ENCODE assay signal across 9 cellular contexts in the genomic region with DNA sequence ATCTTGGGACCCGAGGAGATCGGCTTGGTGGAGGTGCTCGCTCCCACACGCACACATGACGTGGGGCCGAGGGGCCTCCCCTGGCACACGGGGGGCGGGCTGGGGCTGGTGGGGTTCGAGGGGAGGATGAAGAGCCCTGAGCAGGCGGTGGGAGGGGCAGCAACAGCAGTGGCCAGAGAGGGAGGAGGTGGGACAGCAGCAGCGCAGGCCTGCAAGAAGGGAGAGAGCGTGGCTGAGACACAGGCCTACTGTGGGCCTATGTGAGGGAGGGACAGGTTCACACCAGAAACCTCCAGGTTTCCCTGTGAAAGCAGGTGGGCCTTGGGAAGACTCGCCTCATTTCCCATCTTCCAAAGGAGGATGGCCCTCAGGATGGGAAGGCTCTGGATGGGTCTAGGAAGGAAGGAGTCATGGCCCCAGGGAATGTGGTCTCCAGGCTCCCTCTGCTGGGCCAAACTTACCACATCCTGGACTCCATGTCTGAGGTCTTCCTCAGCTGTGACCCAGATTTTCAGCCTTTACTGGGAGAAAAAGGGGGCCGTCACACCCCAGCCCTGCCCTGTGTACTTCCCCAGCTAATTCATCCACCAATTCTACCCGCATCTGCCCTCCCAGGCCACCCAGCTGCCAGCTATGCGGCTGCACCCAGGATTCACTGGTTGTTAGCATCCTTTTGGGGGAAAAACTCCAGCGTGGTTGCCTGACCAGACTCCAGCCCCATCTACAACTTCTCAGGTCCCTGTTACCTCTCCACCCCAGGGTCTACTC. TPM values are rescaled to one million over a fixed set of nuclear protein-coding genes. Genes with fewer than 3 reads are reported as not detected.
DNase-seq lines count a peak whose midpoint lies in the region; ATAC-seq and TF ChIP-seq lines count a peak whose summit lies in the region.
"Had no signal": no experiment of that assay in that cellular context is flagged by ENCODE, and none has a peak within 500 bp of the region (broad histone marks: within the 10 kb centered on the region; RNA-seq: fewer than 3 reads in every experiment).

No MANE protein-coding gene starts in this region.

- H3K9me3 Mint-ChIP-seq in activated CD4-positive, alpha-beta T cell treated with anti-CD3 and anti-CD28 coated beads, Interleukin-2, amount 10 ng/mL, durations not matched to agents 24 days and 14 days = no peaks in the 10 kb centered on the region
- H3K9me3 Mint-ChIP-seq: dendritic cell treated with granulocyte-macrophage colony-stimulating factor and Interleukin-4, amounts not matched to agents 40 ng/mL and 50 ng/mL, for 4 days had no signal

- ATAC-seq in GM21367 (IDR thresholded peaks at IDR 0.05; ENCODE audit: unreplicated experiment) = no peak

- peak overlapping the region; percentile 21 for H3K27ac Mint-ChIP-seq in activated CD4-positive, alpha-beta T cell treated with anti-CD3 and anti-CD28 coated beads, Interleukin-2, amount 10 ng/mL, durations not matched to agents 24 days and 14 days

- no peak overlapping the region for H3K9ac ChIP-seq in HUES6 (ENCODE audit: low read length)

- peak overlapping the region; percentile 12; the same call in 1 of the 2 replicates for H3K4me3 ChIP-seq in HUES6 (ENCODE audit: low read depth, low read length)

- peaks cover 15% of the 10 kb centered on the region for H3K4me1 ChIP-seq in HUES6 (ENCODE audit: control insufficient read depth, insufficient read depth, low read length)

- H3K36me3 ChIP-seq in HUES6 (ENCODE audit: control insufficient read depth, insufficient read depth, low read length) = peaks cover 3% of the 10 kb centered on the region; the same call in 1 of the 2 replicates

- DNase-seq in activated CD4-positive, alpha-beta T cell treated with anti-CD3 and anti-CD28 coated beads, Interleukin-2, amount 10 ng/mL, durations not matched to agents 24 days and 14 days = peak; percentile 74
- DNase-seq in activated CD4-positive, alpha-beta T cell treated with anti-CD3 and anti-CD28 coated beads, Interleukin-2, amount 50 U/mL, for 1 hour = no peak
- peak; percentile 67 for DNase-seq in iPS-NIHi11 (ENCODE audit: low spot score)
- DNase-seq in NCI-H1436 treated with DMSO at 0.1 percent for 48 hours (lab: John Stamatoyannopoulos, UW) = no peak
- no peak for DNase-seq in activated CD4-positive, CD25-positive, alpha-beta regulatory T cell treated with anti-CD3 and anti-CD28 coated beads, Interleukin-2, amount 50 U/mL, for 72 hours

- H3K36me3 Mint-ChIP-seq in activated CD4-positive, alpha-beta T cell treated with anti-CD3 and anti-CD28 coated beads, Interleukin-2, amount 10 ng/mL, durations not matched to agents 24 days and 14 days (ENCODE audit: low read depth) = no peaks in the 10 kb centered on the region

- peak; percentile 68 for TF ChIP-seq CTCF in VCaP (conservative IDR thresholded peaks at IDR 0.05)

- no peak overlapping the region for H3K4me3 Mint-ChIP-seq in activated CD4-positive, alpha-beta T cell treated with anti-CD3 and anti-CD28 coated beads, Interleukin-2, amount 10 ng/mL, durations not matched to agents 24 days and 14 days
- H3K4me3 Mint-ChIP-seq: dendritic cell treated with granulocyte-macrophage colony-stimulating factor and Interleukin-4, amounts not matched to agents 40 ng/mL and 50 ng/mL, for 4 days had no signal

- H3K27me3 ChIP-seq in HUES6 (ENCODE audit: control insufficient read depth, insufficient read depth, low read length) = peaks cover 30% of the 10 kb centered on the region

- H3K4me1 Mint-ChIP-seq in activated CD4-positive, alpha-beta T cell treated with anti-CD3 and anti-CD28 coated beads, Interleukin-2, amount 10 ng/mL, durations not matched to agents 24 days and 14 days = peaks cover 16% of the 10 kb centered on the region

- H3K27me3 Mint-ChIP-seq in activated CD4-positive, alpha-beta T cell treated with anti-CD3 and anti-CD28 coated beads, Interleukin-2, amount 10 ng/mL, durations not matched to agents 24 days and 14 days = peaks cover 49% of the 10 kb centered on the region

- no peak overlapping the region for H3K27ac ChIP-seq in HUES6 (ENCODE audit: low read depth, low read length)
- H3K27ac ChIP-seq in VCaP = no peak overlapping the region

- intact Hi-C loops in activated CD4-positive, alpha-beta T cell treated with anti-CD3 and anti-CD28 coated beads, Interleukin-2, amount 10 ng/mL, durations not matched to agents 24 days and 14 days (cut with micrococcal nuclease) = no loop called here

- H3K9me3 ChIP-seq in HUES6 (ENCODE audit: control insufficient read depth, insufficient read depth, low read depth, low read length) = no peaks in the 10 kb centered on the region

RNA-seq across cellular contexts. Expression of a gene that starts 2.8 kb away (rescaled TPM):
- total RNA-seq in activated CD4-positive, alpha-beta T cell treated with anti-CD3 and anti-CD28 coated beads, Interleukin-2, amount 10 ng/mL, durations not matched to agents 24 days and 14 days = 0.09 TPM in 1 of 2 replicates, not detected in the other

RNA-seq across cellular contexts. Expression of a gene that starts 8.6 kb away (rescaled TPM):
- 83.6 and 84.4 TPM in 2 replicates for total RNA-seq in activated CD4-positive, alpha-beta T cell treated with anti-CD3 and anti-CD28 coated beads, Interleukin-2, amount 10 ng/mL, durations not matched to agents 24 days and 14 days

RNA-seq across cellular contexts. Expression of a gene that starts 26.1 kb away (rescaled TPM):
- 39.5 and 44.8 TPM in 2 replicates for total RNA-seq in activated CD4-positive, alpha-beta T cell treated with anti-CD3 and anti-CD28 coated beads, Interleukin-2, amount 10 ng/mL, durations not matched to agents 24 days and 14 days

RNA-seq across cellular contexts. Expression of a gene that starts 34.8 kb away (rescaled TPM):
- 13.7 and 15.8 TPM in 2 replicates for total RNA-seq in activated CD4-positive, alpha-beta T cell treated with anti-CD3 and anti-CD28 coated beads, Interleukin-2, amount 10 ng/mL, durations not matched to agents 24 days and 14 days

RNA-seq across cellular contexts. Expression of a gene that starts 50.5 kb away (rescaled TPM):
- 0.47 and 0.64 TPM in 2 replicates for total RNA-seq in activated CD4-positive, alpha-beta T cell treated with anti-CD3 and anti-CD28 coated beads, Interleukin-2, amount 10 ng/mL, durations not matched to agents 24 days and 14 days

Comparison
In these comparisons a context has a peak if more than half of its experiments do, and no peak if none do; other contexts are left out.
1. DNase-seq: peak in activated CD4-positive, alpha-beta T cell treated with anti-CD3 and anti-CD28 coated beads, Interleukin-2, amount 10 ng/mL, durations not matched to agents 24 days and 14 days (single experiment) and iPS-NIHi11 (single experiment); none in activated CD4-positive, alpha-beta T cell treated with anti-CD3 and anti-CD28 coated beads, Interleukin-2, amount 50 U/mL, for 1 hour (single experiment), NCI-H1436 treated with DMSO at 0.1 percent for 48 hours (single experiment) and activated CD4-positive, CD25-positive, alpha-beta regulatory T cell treated with anti-CD3 and anti-CD28 coated beads, Interleukin-2, amount 50 U/mL, for 72 hours (single experiment).